8 cellular contexts compared by ENCODE assay signal in the genomic region with DNA sequence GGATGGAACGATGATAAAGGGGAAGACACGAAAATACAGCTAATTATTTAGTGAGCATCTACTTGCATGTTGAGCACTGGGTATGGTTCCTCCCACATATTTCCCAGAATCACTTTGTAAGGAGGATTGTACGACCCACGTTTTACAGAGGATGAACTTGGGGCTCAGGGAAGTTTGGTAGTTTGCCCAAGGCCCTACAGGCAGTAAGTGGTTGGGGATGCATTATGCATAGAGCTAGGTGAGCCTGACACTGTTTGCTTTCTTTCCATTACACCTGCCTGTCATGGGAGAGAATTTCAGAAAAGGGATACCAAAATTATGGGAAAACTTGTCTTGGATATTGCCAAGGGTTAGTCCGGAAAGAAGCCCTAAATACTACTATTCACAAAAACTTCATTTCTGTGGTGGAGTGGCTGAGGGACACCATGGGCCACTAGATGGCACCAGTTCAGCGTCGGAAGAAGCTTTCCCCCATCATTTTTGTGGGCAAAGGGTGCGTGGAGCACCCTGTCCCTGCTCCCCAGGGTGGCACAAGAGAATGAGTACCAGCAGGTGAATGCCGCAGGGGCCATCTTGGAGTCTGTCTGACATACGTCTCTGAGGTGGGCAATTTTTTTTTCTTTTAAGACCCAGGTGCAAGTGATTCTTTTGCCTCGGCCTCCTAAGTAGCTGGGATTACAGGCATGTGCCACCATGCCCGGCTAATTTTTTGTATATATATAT. TPM values are rescaled to one million over a fixed set of nuclear protein-coding genes. Genes with fewer than 3 reads are reported as not detected.
DNase-seq lines count a peak whose midpoint lies in the region; ATAC-seq and TF ChIP-seq lines count a peak whose summit lies in the region.

No MANE protein-coding gene starts in this region.

- H3K9ac ChIP-seq in OCI-LY1 (ENCODE audit: low read length): no peak overlapping the region

- H4K20me1 ChIP-seq in OCI-LY1 (ENCODE audit: insufficient read depth, low read length): no peaks in the 10 kb centered on the region

- no peak overlapping the region for H3K27ac ChIP-seq in OCI-LY1 (ENCODE audit: low read depth, low read length, poor library complexity, severe bottlenecking)

- peak; percentile 72 for DNase-seq in COLO668 (lab: John Stamatoyannopoulos, UW; ENCODE audit: unreplicated experiment)
- peak in 45 of 76 experiments; percentile 2 to 66 (median 33) for DNase-seq in HUDEP-2 (lab: John Stamatoyannopoulos, UW; ENCODE audit: unreplicated experiment in 76 of 76)
- peak; percentile 33 for DNase-seq in activated T-cell treated with anti-CD3 and anti-CD28 coated beads for 48 hours (ENCODE audit: low read depth)
- DNase-seq in fibroblast of mammary gland (ENCODE audit: low read depth): peak; percentile 53
- no peak for DNase-seq in osteocyte (ENCODE audit: extremely low spot score, unreplicated experiment)

- no peaks in the 10 kb centered on the region for H3K4me1 ChIP-seq in OCI-LY1 (ENCODE audit: insufficient read depth, low read length, severe bottlenecking)

- ATAC-seq in GM18870 (IDR thresholded peaks at IDR 0.05; ENCODE audit: unreplicated experiment) (no peak), GM21360 (IDR thresholded peaks at IDR 0.05; ENCODE audit: unreplicated experiment) (no peak)

- H3F3A ChIP-seq in OCI-LY1 (ENCODE audit: insufficient read depth, low read length): no peaks in the 10 kb centered on the region

- H3K9me2 ChIP-seq in OCI-LY1 (ENCODE audit: low read depth, low read length): no peaks in the 10 kb centered on the region

- no peaks in the 10 kb centered on the region for H3K9me3 ChIP-seq in OCI-LY1 (ENCODE audit: low read length)

- H3K4me3 Mint-ChIP-seq in osteocyte (ENCODE audit: unreplicated experiment): no peak overlapping the region

- peak; percentile 93 for TF ChIP-seq CTCF in OCI-LY1 (IDR thresholded peaks at IDR 0.05; ENCODE audit: low read length)
- TF ChIP-seq CTCF in fibroblast of mammary gland (conservative IDR thresholded peaks at IDR 0.05; ENCODE audit: control insufficient read depth, insufficient read depth, low read depth, low read length): peak; percentile 94
- peak; percentile 91 for TF ChIP-seq CTCF in osteocyte (IDR thresholded peaks at IDR 0.05)

- no peaks in the 10 kb centered on the region for H3K9me3 Mint-ChIP-seq in osteocyte (ENCODE audit: unreplicated experiment)

- H3K79me2 ChIP-seq in OCI-LY1 (ENCODE audit: insufficient read depth, low read length): no peaks in the 10 kb centered on the region

- H3K4me3 ChIP-seq in OCI-LY1 (ENCODE audit: low read depth, low read length, poor library complexity, severe bottlenecking) (no peak overlapping the region), fibroblast of mammary gland (ENCODE audit: control insufficient read depth, low read depth, low read length) (no peak overlapping the region)

- H2AFZ ChIP-seq in OCI-LY1 (ENCODE audit: low read length): no peak overlapping the region

- no peaks in the 10 kb centered on the region for H3K4me1 Mint-ChIP-seq in osteocyte (ENCODE audit: unreplicated experiment)

- no peaks in the 10 kb centered on the region for H3K36me3 Mint-ChIP-seq in osteocyte (ENCODE audit: unreplicated experiment)

- no peak overlapping the region for H3K4me2 ChIP-seq in OCI-LY1 (ENCODE audit: low read length)

- H3K27ac Mint-ChIP-seq in osteocyte (ENCODE audit: unreplicated experiment): no peak overlapping the region

- H3K27me3 Mint-ChIP-seq in osteocyte (ENCODE audit: unreplicated experiment): peaks cover 23% of the 10 kb centered on the region

- no peaks in the 10 kb centered on the region for H3K27me3 ChIP-seq in OCI-LY1 (ENCODE audit: insufficient read depth, low read length)

- H3K36me3 ChIP-seq in OCI-LY1 (ENCODE audit: insufficient read depth, low read length): no peaks in the 10 kb centered on the region

RNA-seq across cellular contexts. Expression of gene RPL17, which starts 18.3 kb away (rescaled TPM):
- total RNA-seq in osteocyte: 1,438 and 1,511 TPM in 2 replicates

RNA-seq across cellular contexts. Expression of gene C18orf32, which starts 23.5 kb away (rescaled TPM):
- total RNA-seq in osteocyte: 42.4 and 47.8 TPM in 2 replicates

RNA-seq across cellular contexts. Expression of gene DYM, which starts 50.1 kb away (rescaled TPM):
- total RNA-seq in osteocyte: 84.6 and 85.6 TPM in 2 replicates

RNA-seq across cellular contexts. Expression of gene LIPG, which starts 51.3 kb away (rescaled TPM):
- not detected in 2 replicates for total RNA-seq in osteocyte
